6 cellular contexts compared by ENCODE assay signal in genomic region chr1:104135036-104135435, GRCh38.
DNase-seq lines count a peak whose midpoint lies in the region; ATAC-seq and TF ChIP-seq lines count a peak whose summit lies in the region.
"Not testable (repeated sequence)": the region's sequence is repeated elsewhere in the genome, so short reads cannot be mapped to it uniquely, and the experiment has no call there.

No MANE protein-coding gene starts in this region.

- not testable (repeated sequence) for H3K9me3 Mint-ChIP-seq in GM23338, endodermal cell

- peaks cover 15% of the 10 kb centered on the region for H3K9me2 ChIP-seq in GM23338 (ENCODE audit: insufficient read depth)

- H3F3A ChIP-seq in GM23338 (replicated peaks; ENCODE audit: low read depth), result not testable (repeated sequence)

- H3K4me3 Mint-ChIP-seq in GM23338, endodermal cell: not testable (repeated sequence)

- H3K79me2 ChIP-seq in GM23338 (replicated peaks; ENCODE audit: insufficient read depth); trophoblast cell (ENCODE audit: control insufficient read depth, insufficient read depth, low read length, poor library complexity): not testable (repeated sequence)

- H3K4me1 Mint-ChIP-seq in GM23338 (peaks cover 33% of the 10 kb centered on the region; the same call in 2 of the 3 replicates), endodermal cell (peaks cover 28% of the 10 kb centered on the region)

- not testable (repeated sequence) for H2BK120ac ChIP-seq in trophoblast cell (ENCODE audit: insufficient read depth, low read length, poor library complexity)

- not testable (repeated sequence) for H3K4me3 ChIP-seq in GM23338; HUES6 (ENCODE audit: low read depth, low read length); endodermal cell (ENCODE audit: low read length); trophoblast cell (ENCODE audit: low read depth, low read length)

- not testable (repeated sequence) for H3K36me3 ChIP-seq in GM23338 (ENCODE audit: insufficient read depth); HUES6 (ENCODE audit: control insufficient read depth, insufficient read depth, low read length); endodermal cell (ENCODE audit: control insufficient read depth, insufficient read depth, low read length); trophoblast cell (ENCODE audit: control insufficient read depth in 1 of 2, insufficient read depth in 2 of 2, low read length in 2 of 2)

- 69 to 76% methylated on average over 3 to 6 of the region's 6 CpGs for WGBS in endodermal cell (ENCODE audit: insufficient coverage in 1 of 2, insufficient read length in 1 of 2), 2 experiments
- no CpG with 5 or more reads among the region's 6 CpGs for WGBS in trophoblast cell (ENCODE audit: extremely low coverage, insufficient coverage, insufficient read length)

- not testable (repeated sequence) for H3K9me3 ChIP-seq in HUES6 (ENCODE audit: control insufficient read depth, insufficient read depth, low read depth, low read length); endodermal cell (ENCODE audit: control insufficient read depth, low read length); trophoblast cell (ENCODE audit: insufficient read depth, low read depth, low read length)

- not testable (repeated sequence) for H2BK12ac ChIP-seq in trophoblast cell (ENCODE audit: low read length)

- H3K4me2 ChIP-seq in GM23338, result peak overlapping the region; percentile 55
- H3K4me2 ChIP-seq in trophoblast cell (ENCODE audit: low read length), result not testable (repeated sequence)

- not testable (repeated sequence) for H3K23ac ChIP-seq in trophoblast cell (ENCODE audit: low read length)

- H3K4me1 ChIP-seq in GM23338 (ENCODE audit: insufficient read depth), result peaks cover 12% of the 10 kb centered on the region
- H3K4me1 ChIP-seq in HUES6 (ENCODE audit: control insufficient read depth, insufficient read depth, low read length), result peaks cover 33% of the 10 kb centered on the region
- H3K4me1 ChIP-seq in endodermal cell (ENCODE audit: control insufficient read depth, insufficient read depth, low read length); trophoblast cell (ENCODE audit: control insufficient read depth in 1 of 2, insufficient read depth in 2 of 2, low read length in 2 of 2): not testable (repeated sequence)

- H2AFZ ChIP-seq in GM23338; trophoblast cell (ENCODE audit: insufficient read depth, low read length, poor library complexity): not testable (repeated sequence)

- not testable (repeated sequence) for H3K18ac ChIP-seq in trophoblast cell (ENCODE audit: low read length)

- not testable (repeated sequence) for H3K27me3 Mint-ChIP-seq in GM23338 (ENCODE audit: insufficient read depth, low read depth, poor library complexity); endodermal cell (ENCODE audit: insufficient read depth)

- not testable (repeated sequence) for H3K4ac ChIP-seq in trophoblast cell (ENCODE audit: low read depth, low read length)

- H3K79me1 ChIP-seq in trophoblast cell (ENCODE audit: low read length), result not testable (repeated sequence)

- not testable (repeated sequence) for H4K91ac ChIP-seq in trophoblast cell (ENCODE audit: low read depth, low read length)

- H4K20me1 ChIP-seq in GM23338 (replicated peaks; ENCODE audit: insufficient read depth), result not testable (repeated sequence)

- H4K12ac ChIP-seq in trophoblast cell (ENCODE audit: low read depth, low read length), result not testable (repeated sequence)

- not testable (repeated sequence) for TF ChIP-seq CTCF in GM23338 (conservative IDR thresholded peaks at IDR 0.05; ENCODE audit: low read depth in 2 of 2); endodermal cell (conservative IDR thresholded peaks at IDR 0.05)

- not testable (repeated sequence) for H3K36me3 Mint-ChIP-seq in GM23338 (ENCODE audit: low read depth); endodermal cell (ENCODE audit: low read depth)

- peak overlapping the region; percentile 61 for H3K9ac ChIP-seq in HUES6 (ENCODE audit: low read length)
- not testable (repeated sequence) for H3K9ac ChIP-seq in endodermal cell (ENCODE audit: extremely low read depth, low read length, poor library complexity, severe bottlenecking); trophoblast cell (ENCODE audit: low read length)

- DNase-seq in GM23338 (ENCODE audit: low spot score), result not testable (repeated sequence)
- peak; percentile 65 to 82 for DNase-seq in NCI-H524 (lab: John Stamatoyannopoulos, UW)
- peak; percentile 50 for DNase-seq in OCI-M1 (lab: John Stamatoyannopoulos, UW)
- DNase-seq in endodermal cell, result peak; percentile 50
- DNase-seq in trophoblast cell, result peak; percentile 17 to 71

- not testable (repeated sequence) for H2BK5ac ChIP-seq in trophoblast cell (ENCODE audit: low read depth, low read length, poor library complexity)

- H3K27me3 ChIP-seq in GM23338 (ENCODE audit: insufficient read depth); HUES6 (ENCODE audit: control insufficient read depth, insufficient read depth, low read length); endodermal cell (ENCODE audit: control insufficient read depth, insufficient read depth, low read length, poor library complexity, severe bottlenecking); trophoblast cell (ENCODE audit: insufficient read depth, low read length): not testable (repeated sequence)

- not testable (repeated sequence) for ATAC-seq in GM23338

- not testable (repeated sequence) for H3K27ac ChIP-seq in GM23338 (ENCODE audit: low read depth); endodermal cell (ENCODE audit: low read depth, low read length); trophoblast cell (ENCODE audit: low read depth, low read length)
- peak overlapping the region; percentile 94; the same call in 1 of the 2 replicates for H3K27ac ChIP-seq in HUES6 (ENCODE audit: low read depth, low read length)

- H3K27ac Mint-ChIP-seq in GM23338 (peak overlapping the region; percentile 38; the same call in 1 of the 2 replicates), endodermal cell (peak overlapping the region; percentile 87)

- H2AK5ac ChIP-seq in trophoblast cell (ENCODE audit: low read length), result not testable (repeated sequence)

- not testable (repeated sequence) for H4K8ac ChIP-seq in trophoblast cell (ENCODE audit: low read depth, low read length)

- H3K14ac ChIP-seq in trophoblast cell (ENCODE audit: low read length), result not testable (repeated sequence)
